22 cellular contexts compared by ENCODE assay signal in the genomic region with DNA sequence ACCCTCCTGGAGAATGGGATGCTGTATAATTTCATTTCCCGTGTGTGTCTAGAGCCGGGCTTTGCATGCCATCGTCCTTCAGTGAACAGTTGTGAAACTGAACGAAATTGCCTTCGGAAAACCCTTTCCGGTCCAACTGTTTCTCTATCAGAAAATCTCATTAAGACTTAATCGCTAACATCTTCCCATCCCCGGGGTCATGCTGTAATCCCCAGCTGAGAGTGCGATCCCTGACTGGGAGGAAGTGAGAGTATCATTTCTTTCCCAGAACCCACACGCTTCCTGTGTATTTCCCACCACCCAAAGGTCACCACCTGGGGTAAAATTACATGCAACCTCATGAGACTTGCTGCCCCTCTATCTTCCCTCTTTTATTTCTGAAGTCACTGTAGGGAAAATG.
"Had no signal": no experiment of that assay in that cellular context is flagged by ENCODE, and none has a peak within 500 bp of the region (broad histone marks: within the 10 kb centered on the region; RNA-seq: fewer than 3 reads in every experiment).

No MANE protein-coding gene starts in this region.

- ATAC-seq: gastrocnemius medialis; heart left ventricle; left lobe of liver; mucosa of descending colon; natural killer cell treated with Interleukin-12 subunit alpha and Interleukin-12 subunit beta and Interleukin-15 and Interleukin-18, amount 100 ng/mL, for 72 hours; right cardiac atrium; stimulated activated effector memory CD8-positive, alpha-beta T cell treated with anti-CD3 and anti-CD28 coated beads, Interleukin-12 subunit alpha, Interleukin-12 subunit beta, amount 100 ng/mL, for 72 hours had no signal

- H3K36me3 ChIP-seq: gastrocnemius medialis, heart left ventricle, prostate gland, sigmoid colon, stomach, tibial artery had no signal

- H3K9me3 ChIP-seq: gastrocnemius medialis, heart left ventricle, mucosa of descending colon, prostate gland, sigmoid colon, stomach, testis, tibial artery had no signal

- H3K4me3 ChIP-seq: dorsolateral prefrontal cortex, gastrocnemius medialis, heart left ventricle, hepatocyte, lung, mucosa of descending colon, prostate gland, sigmoid colon, stomach, testis, tibial artery had no signal

- DNase-seq: dorsolateral prefrontal cortex; effector CD4-positive, alpha-beta T cell; foreskin fibroblast; gastrocnemius medialis; heart left ventricle; kidney; mucosa of descending colon; naive B cell; right cardiac atrium; sigmoid colon; stimulated activated CD4-positive, alpha-beta T cell treated with anti-CD3 and anti-CD28 coated beads, Interleukin-2, amount 100 ng/mL, for 24 hours; stimulated activated CD4-positive, alpha-beta T cell treated with anti-CD3 and anti-CD28 coated beads, Interleukin-4, amount 100 ng/mL, for 24 hours; stimulated activated naive CD4-positive, alpha-beta T cell treated with Interleukin-2 at 50 U/mL for 16 hours; stomach; testis; tibial artery had no signal

- H3K27ac ChIP-seq: dorsolateral prefrontal cortex, gastrocnemius medialis, heart left ventricle, hepatocyte, prostate gland, sigmoid colon, stomach, testis, tibial artery had no signal

- H3K27me3 ChIP-seq: gastrocnemius medialis, sigmoid colon, testis, tibial artery had no signal

- H3K4me1 ChIP-seq: gastrocnemius medialis, heart left ventricle, prostate gland, sigmoid colon, stomach, testis, tibial artery had no signal

- H3K4me2 ChIP-seq: hepatocyte had no signal
